In genomic region chr10:32980242-32980557, GRCh38 we compare ENCODE assay signal across 8 cellular contexts. TPM values are rescaled to one million over a fixed set of nuclear protein-coding genes. Genes with fewer than 3 reads are reported as not detected.
DNase-seq lines count a peak whose midpoint lies in the region; ATAC-seq and TF ChIP-seq lines count a peak whose summit lies in the region.

No MANE protein-coding gene starts in this region.

- no peaks in the 10 kb centered on the region for H4K20me1 ChIP-seq in DOHH2 (ENCODE audit: control insufficient read depth, insufficient read depth, low read depth, low read length)

- H3K9me3 Mint-ChIP-seq in progenitor cell of endocrine pancreas (ENCODE audit: low read depth) = no peaks in the 10 kb centered on the region

- peaks cover 72% of the 10 kb centered on the region for H3K4me1 ChIP-seq in DOHH2 (ENCODE audit: control insufficient read depth, low read length)
- H3K4me1 ChIP-seq in Panc1 (ENCODE audit: control insufficient read depth, insufficient read depth, low read length) = peaks cover 56% of the 10 kb centered on the region
- H3K4me1 ChIP-seq in esophagus (ENCODE audit: control insufficient read depth in 2 of 2, insufficient read depth in 2 of 2, low read length in 1 of 2) = peaks cover 0 to 2% of the 10 kb centered on the region in 2 donors

- H3K4me3 ChIP-seq in DOHH2 (ENCODE audit: low read length) (peak overlapping the region; percentile 75), Panc1 (ENCODE audit: low read depth in 2 of 2, low read length in 2 of 2) (peak overlapping the region; percentile 26 to 49), esophagus (ENCODE audit: low read depth in 1 of 2, low read length in 2 of 2) (peak overlapping the region; percentile 24 to 53)

- H3K27me3 ChIP-seq in DOHH2 (ENCODE audit: control insufficient read depth, low read length) (no peaks in the 10 kb centered on the region), Panc1 (ENCODE audit: control insufficient read depth, insufficient read depth, low read length) (no peaks in the 10 kb centered on the region), esophagus (ENCODE audit: control insufficient read depth in 1 of 2, insufficient read depth in 2 of 2, low read length in 2 of 2) (no peaks in the 10 kb centered on the region)

- H3K4me1 Mint-ChIP-seq in progenitor cell of endocrine pancreas (ENCODE audit: low read depth) = peaks cover 41% of the 10 kb centered on the region

- DNase-seq in Panc1 (ENCODE audit: low read depth, low spot score) = no peak
- DNase-seq in progenitor cell of endocrine pancreas (ENCODE audit: low spot score, unreplicated experiment) = no peak
- DNase-seq in NCI-H2107 treated with DMSO at 0.1 percent for 48 hours (lab: John Stamatoyannopoulos, UW; ENCODE audit: unreplicated experiment) = no peak
- no peak for DNase-seq in stimulated activated CD4-positive, alpha-beta T cell treated with anti-CD3 and anti-CD28 coated beads, Interleukin-2, amount 100 ng/mL, for 24 hours
- no peak for DNase-seq in NCI-H446 (lab: John Stamatoyannopoulos, UW)

- peak overlapping the region; percentile 83 for H3K4me3 Mint-ChIP-seq in progenitor cell of endocrine pancreas (ENCODE audit: low read depth)

- TF ChIP-seq CTCF in DOHH2 (IDR thresholded peaks at IDR 0.05; ENCODE audit: low read depth, low read length, poor library complexity, severe bottlenecking) (no peak), Panc1 (IDR thresholded peaks at IDR 0.05) (no peak), progenitor cell of endocrine pancreas (IDR thresholded peaks at IDR 0.05; ENCODE audit: unreplicated experiment) (no peak)

- H3K4me2 ChIP-seq in DOHH2 (ENCODE audit: low read length) = peak overlapping the region; percentile 91

- intact Hi-C loops in Panc1 (cut with micrococcal nuclease; ENCODE audit: unreplicated experiment) = no loop called here

- H3K36me3 ChIP-seq in DOHH2 (ENCODE audit: control insufficient read depth, low read length) (no peaks in the 10 kb centered on the region), Panc1 (ENCODE audit: control insufficient read depth, insufficient read depth, low read length) (no peaks in the 10 kb centered on the region), esophagus (ENCODE audit: control insufficient read depth in 2 of 2, insufficient read depth in 2 of 2, low read length in 1 of 2) (no peaks in the 10 kb centered on the region)

- no peaks in the 10 kb centered on the region for H3K9me2 ChIP-seq in DOHH2 (replicated peaks; ENCODE audit: control insufficient read depth, low read length)

- POLR2A ChIA-PET in Panc1 (lab: Charles Lee) = interaction anchor here (0.9 to 2.3 kb wide), 6 partner anchors 8 to 29 kb away, joined by 3 to 12 read pairs (median 5); no protein-coding TSS in a partner anchor

- H3K27ac Mint-ChIP-seq in progenitor cell of endocrine pancreas = peak overlapping the region; percentile 97

- in situ Hi-C loops in Panc1 (cut with HindIII; ENCODE audit: low pct_unique_long_range_greater_than_20kb, low sequenced_read_pairs) = no loop called here

- H3K79me2 ChIP-seq in DOHH2 (ENCODE audit: control insufficient read depth, low read length) = peaks cover 4% of the 10 kb centered on the region; the same call in 1 of the 2 replicates

- no peaks in the 10 kb centered on the region for H3K36me3 Mint-ChIP-seq in progenitor cell of endocrine pancreas (ENCODE audit: insufficient read depth)

- CTCF ChIA-PET in Panc1 (lab: Charles Lee) = no interaction called here

- ATAC-seq in Panc1 (no peak), HG02870 (IDR thresholded peaks at IDR 0.05; ENCODE audit: unreplicated experiment) (no peak)

- no peaks in the 10 kb centered on the region for H3K27me3 Mint-ChIP-seq in progenitor cell of endocrine pancreas

- no peaks in the 10 kb centered on the region for H3K9me3 ChIP-seq in DOHH2 (ENCODE audit: control insufficient read depth, insufficient read depth, low read length)
- H3K9me3 ChIP-seq in Panc1 (ENCODE audit: control insufficient read depth, insufficient read depth, low read depth, low read length) = peaks cover 4% of the 10 kb centered on the region; the same call in 1 of the 2 replicates
- H3K9me3 ChIP-seq in esophagus (ENCODE audit: control insufficient read depth in 2 of 2, insufficient read depth in 1 of 2, low read depth in 1 of 2, low read length in 1 of 2) = no peaks in the 10 kb centered on the region

- peak overlapping the region; percentile 85 for H3K27ac ChIP-seq in DOHH2 (ENCODE audit: low read depth, low read length)
- peak overlapping the region; percentile 100 for H3K27ac ChIP-seq in Panc1 (ENCODE audit: low read length)
- peak overlapping the region; percentile 79 to 82 for H3K27ac ChIP-seq in esophagus (ENCODE audit: low read depth in 2 of 2, low read length in 1 of 2)

- H3F3A ChIP-seq in DOHH2 (ENCODE audit: control insufficient read depth, insufficient read depth) = peaks cover 14% of the 10 kb centered on the region

- BruUV-seq in Panc1 (replicated peaks; lab: Mats Ljungman, UMichigan) = no TSS peak

- 1 to 3% methylated on average over 6 of the region's 6 CpGs for WGBS in esophagus, 2 donors

RNA-seq across cellular contexts. Expression of gene ITGB1, which starts 22.2 kb away (rescaled TPM):
- total RNA-seq in Panc1 (2021; ENCODE audit: unreplicated experiment) (803 TPM), progenitor cell of endocrine pancreas (382 and 384 TPM in 2 replicates)
- 484 TPM for polyA plus RNA-seq in Panc1 (2012; ENCODE audit: insufficient read length)
- 10 to 100 TPM; 44.2 to 75.9 TPM for polyA plus RNA-seq in esophagus
